In the genomic region with DNA sequence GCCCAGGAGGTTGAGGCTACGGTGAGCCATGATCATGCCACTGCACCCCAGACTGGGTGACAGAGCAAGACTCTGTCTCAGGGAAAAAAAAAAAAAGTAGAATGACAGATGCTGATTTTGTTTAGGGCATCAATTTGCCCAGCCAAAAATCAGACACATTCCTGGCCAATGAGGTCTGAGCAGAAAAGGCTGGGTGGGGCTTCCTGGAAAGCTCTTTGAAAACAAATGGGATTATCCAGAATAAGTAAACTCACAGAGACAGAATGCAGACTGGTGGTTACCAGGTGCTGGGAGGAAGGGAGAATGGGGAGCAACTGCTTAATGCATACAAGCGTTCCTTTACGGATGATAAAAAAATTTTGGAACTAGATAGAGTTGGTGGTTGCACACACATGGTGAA, we compare ENCODE assay signal across 20 cellular contexts.
"Had no signal": no experiment of that assay in that cellular context is flagged by ENCODE, and none has a peak within 500 bp of the region (broad histone marks: within the 10 kb centered on the region; RNA-seq: fewer than 3 reads in every experiment).

No MANE protein-coding gene starts in this region.

- H3K4me3 ChIP-seq: breast epithelium, dorsolateral prefrontal cortex, mucosa of descending colon, prostate gland, skin epidermis, transverse colon had no signal

- H3K27me3 ChIP-seq: breast epithelium, dorsolateral prefrontal cortex, transverse colon had no signal

- H3K4me1 ChIP-seq: breast epithelium had no signal

- H3K9me3 ChIP-seq: prostate gland, transverse colon had no signal

- H3K27ac ChIP-seq: breast epithelium, dorsolateral prefrontal cortex, prostate gland, skin epidermis, transverse colon had no signal

- H3K27me3 Mint-ChIP-seq: activated CD4-positive, alpha-beta T cell treated with anti-CD3 and anti-CD28 coated beads, Interleukin-2, amount 10 ng/mL, durations not matched to agents 24 days and 14 days had no signal

- ATAC-seq: activated T-cell treated with anti-CD3 and anti-CD28 coated beads, Interleukin-2, amount 50 U/mL, for 72 hours; left lobe of liver; mucosa of descending colon; naive thymus-derived CD4-positive, alpha-beta T cell had no signal

- H3K4me3 Mint-ChIP-seq: activated B cell treated with CpG ODN at 0.5 μM for 24 hours; activated CD4-positive, alpha-beta T cell treated with anti-CD3 and anti-CD28 coated beads, Interleukin-2, amount 10 ng/mL, durations not matched to agents 24 days and 14 days; activated T-cell treated with anti-CD3 and anti-CD28 coated beads, Interleukin-2, amount 50 U/mL, for 72 hours; naive thymus-derived CD4-positive, alpha-beta T cell had no signal

- FAIRE-seq: islet of Langerhans had no signal

- H3K36me3 ChIP-seq: breast epithelium, prostate gland, transverse colon had no signal

- H3K27ac Mint-ChIP-seq: activated B cell treated with CpG ODN at 0.5 μM for 24 hours; activated CD4-positive, alpha-beta T cell treated with anti-CD3 and anti-CD28 coated beads, Interleukin-2, amount 10 ng/mL, durations not matched to agents 24 days and 14 days; activated T-cell treated with anti-CD3 and anti-CD28 coated beads, Interleukin-2, amount 50 U/mL, for 72 hours; naive thymus-derived CD4-positive, alpha-beta T cell had no signal

- DNase-seq: activated B cell treated with CpG ODN at 0.5 μM for 24 hours; activated CD4-positive, alpha-beta T cell treated with anti-CD3 and anti-CD28 coated beads, Interleukin-2, amount 10 ng/mL, durations not matched to agents 24 days and 14 days; activated CD8-positive, alpha-beta memory T cell treated with anti-CD3 and anti-CD28 coated beads, Interleukin-2, amount 50 U/mL, for 48 hours; activated T-cell treated with anti-CD3 and anti-CD28 coated beads, Interleukin-2, amount 50 U/mL, for 72 hours; aorta; dorsolateral prefrontal cortex; erythroblast; mucosa of descending colon; naive thymus-derived CD4-positive, alpha-beta T cell; nucleus accumbens; right cardiac atrium; stimulated activated CD4-positive, alpha-beta T cell treated with anti-CD3 and anti-CD28 coated beads, Interleukin-4, amount 100 ng/mL, for 24 hours; stimulated activated naive CD4-positive, alpha-beta T cell; SW 1271; transverse colon had no signal
